7 cellular contexts compared by ENCODE assay signal in the genomic region with DNA sequence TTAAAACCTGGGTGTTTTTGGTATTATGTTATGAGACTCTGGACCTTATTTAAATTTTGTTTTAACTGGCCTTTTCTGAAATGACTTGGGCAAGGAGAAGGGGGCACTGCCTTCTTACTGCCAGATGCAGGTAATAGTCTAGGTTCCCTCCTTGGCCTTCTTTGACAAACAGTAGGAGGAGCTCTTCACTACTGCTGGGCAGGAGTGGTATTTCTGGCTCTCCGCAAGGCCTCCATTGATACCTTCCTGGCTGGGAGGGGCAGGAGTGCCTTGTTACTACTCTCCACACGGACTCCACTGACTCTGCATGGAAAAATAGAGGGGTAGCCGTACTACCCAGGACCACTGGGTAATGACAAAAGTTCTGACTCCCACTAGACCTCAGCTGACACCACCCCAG.
DNase-seq lines count a peak whose midpoint lies in the region; ATAC-seq, FAIRE-seq and TF ChIP-seq lines count a peak whose summit lies in the region.
"Not testable (repeated sequence)": the region's sequence is repeated elsewhere in the genome, so short reads cannot be mapped to it uniquely, and the experiment has no call there.

No MANE protein-coding gene starts in this region.

- ATAC-seq in GM23338 (peak; percentile 100), K562 (peak; percentile 83), heart right ventricle (peak in 5 of 8 donors; percentile 38 to 86 (median 83)), left lobe of liver (peak; percentile 42), upper lobe of right lung (peak; percentile 37)
- not testable (repeated sequence) for ATAC-seq in PC-3

- intact Hi-C loops in PC-3 (cut with micrococcal nuclease); K562 (cut with micrococcal nuclease); heart right ventricle (cut with DNase I); upper lobe of right lung (cut with DNase I): not testable (repeated sequence)

- H3K27ac ChIP-seq in GM23338 (ENCODE audit: low read depth); PC-3 (ENCODE audit: low read length); K562 (ENCODE audit: extremely low read depth, low read depth, low read length); heart right ventricle; upper lobe of right lung: not testable (repeated sequence)

- H3K27me3 Mint-ChIP-seq in GM23338 (ENCODE audit: insufficient read depth, low read depth, poor library complexity); endothelial cell (ENCODE audit: unreplicated experiment): not testable (repeated sequence)

- TF ChIP-seq RAD21 in K562 (CRISPR knock-in tag; conservative IDR thresholded peaks at IDR 0.05 in 1 of 2, IDR thresholded peaks at IDR 0.05 in 1 of 2), result not testable (repeated sequence)

- H3K9me1 ChIP-seq in K562 (ENCODE audit: control insufficient read depth, insufficient read depth, low read length), result not testable (repeated sequence)

- H3K9me2 ChIP-seq in GM23338 (ENCODE audit: insufficient read depth); PC-3 (replicated peaks; ENCODE audit: low read length): not testable (repeated sequence)

- not testable (repeated sequence) for H3K9me3 Mint-ChIP-seq in GM23338; endothelial cell (ENCODE audit: unreplicated experiment)

- not testable (repeated sequence) for H3K4me1 ChIP-seq in GM23338 (ENCODE audit: insufficient read depth); PC-3 (ENCODE audit: insufficient read depth, low read length); K562 (replicated peaks in 1 of 2; ENCODE audit: control insufficient read depth in 2 of 2, insufficient read depth in 2 of 2, low read length in 2 of 2); heart right ventricle; upper lobe of right lung

- not testable (repeated sequence) for H3K4me1 Mint-ChIP-seq in GM23338; endothelial cell (ENCODE audit: unreplicated experiment)

- CTCF ChIA-PET in PC-3 (lab: Charles Lee); K562 (lab: Yijun Ruan, JAX; ENCODE audit: low intra/inter-chr PET ratio): not testable (repeated sequence)

- H2AFZ ChIP-seq in GM23338; PC-3 (ENCODE audit: low read length); K562 (ENCODE audit: low read depth, low read length): not testable (repeated sequence)

- DNase-seq in GM23338 (ENCODE audit: low spot score); PC-3; K562 (ENCODE audit: extremely low read depth in 1 of 4, low spot score in 3 of 4); heart right ventricle; left lobe of liver (ENCODE audit: low spot score); upper lobe of right lung: not testable (repeated sequence)
- peak; percentile 16 for DNase-seq in endothelial cell (ENCODE audit: low spot score)

- POLR2A ChIA-PET in PC-3 (lab: Charles Lee; ENCODE audit: unreplicated experiment); K562 (lab: Yijun Ruan, JAX): not testable (repeated sequence)

- not testable (repeated sequence) for H3K36me3 Mint-ChIP-seq in GM23338 (ENCODE audit: low read depth); endothelial cell (ENCODE audit: low read depth, unreplicated experiment)

- TF ChIP-seq CTCF in GM23338 (conservative IDR thresholded peaks at IDR 0.05; ENCODE audit: low read depth in 2 of 2) (peak in 1 of 2 experiments; percentile 55; a peak in 2 of 4 replicates), PC-3 (conservative IDR thresholded peaks at IDR 0.05; ENCODE audit: low read depth, low read length) (0 out of 2 replicates have a peak, but pooled peaks have one; percentile 8), K562 (IDR thresholded peaks at IDR 0.05 in 2 of 3, conservative IDR thresholded peaks at IDR 0.05 in 1 of 3; ENCODE audit: insufficient read depth in 2 of 3, low read depth in 1 of 3, low read length in 3 of 3) (peak in 2 of 3 experiments; percentile 14 to 16; a peak in 1 of 6 replicates), heart right ventricle (IDR thresholded peaks at IDR 0.05) (peak in 5 of 9 donors; percentile 12 to 36 (median 32))
- not testable (repeated sequence) for TF ChIP-seq CTCF in endothelial cell (IDR thresholded peaks at IDR 0.05; ENCODE audit: unreplicated experiment); upper lobe of right lung (IDR thresholded peaks at IDR 0.05)

- not testable (repeated sequence) for H3K4me2 ChIP-seq in GM23338; PC-3 (ENCODE audit: low read length); K562 (ENCODE audit: insufficient read depth, low read length)

- BruUV-seq in PC-3 (replicated peaks; lab: Mats Ljungman, UMichigan); K562 (replicated peaks; lab: Mats Ljungman, UMichigan): not testable (repeated sequence)

- in situ Hi-C loops in K562 (cut with MboI), result not testable (repeated sequence)

- not testable (repeated sequence) for H3K27me3 ChIP-seq in GM23338 (ENCODE audit: insufficient read depth); PC-3 (ENCODE audit: low read length); K562 (ENCODE audit: control insufficient read depth in 2 of 2, insufficient read depth in 2 of 2, low read length in 2 of 2); heart right ventricle; upper lobe of right lung

- not testable (repeated sequence) for FAIRE-seq in K562 (lab: Jason Lieb, UNC)

- H3K4me3 ChIP-seq in GM23338; PC-3 (ENCODE audit: low read length); K562; heart right ventricle; upper lobe of right lung: not testable (repeated sequence)

- H4K20me1 ChIP-seq in GM23338 (replicated peaks; ENCODE audit: insufficient read depth); PC-3 (ENCODE audit: low read length); K562 (replicated peaks; ENCODE audit: control insufficient read depth, insufficient read depth, low read length): not testable (repeated sequence)

- TF ChIP-seq EP300 in K562 (IDR thresholded peaks at IDR 0.05; ENCODE audit: low read length), result not testable (repeated sequence)

- not testable (repeated sequence) for H3K9me3 ChIP-seq in PC-3 (ENCODE audit: low read length); K562 (replicated peaks; ENCODE audit: control insufficient read depth, insufficient read depth, low read depth, low read length); heart right ventricle; upper lobe of right lung

- H3K27ac Mint-ChIP-seq in GM23338; endothelial cell (ENCODE audit: unreplicated experiment): not testable (repeated sequence)

- H3K79me2 ChIP-seq in GM23338 (replicated peaks; ENCODE audit: insufficient read depth); PC-3 (ENCODE audit: low read length); K562 (ENCODE audit: control insufficient read depth, insufficient read depth, low read length): not testable (repeated sequence)

- H3K9ac ChIP-seq in PC-3 (ENCODE audit: low read length); K562 (ENCODE audit: insufficient read depth in 1 of 2, low read depth in 2 of 2, low read length in 2 of 2): not testable (repeated sequence)

- not testable (repeated sequence) for H3K36me3 ChIP-seq in GM23338 (ENCODE audit: insufficient read depth); PC-3 (ENCODE audit: low read depth, low read length); K562 (ENCODE audit: control insufficient read depth, insufficient read depth, low read length); heart right ventricle; upper lobe of right lung

- TF ChIP-seq POLR2A in K562 (conservative IDR thresholded peaks at IDR 0.05), result not testable (repeated sequence)

- WGBS in K562 (ENCODE audit: insufficient coverage, low coverage, missing lambda C conversion rate), result no CpG with 5 or more reads among the region's 3 CpGs
- 43 to 73% methylated on average over 1 of the region's 3 CpGs for WGBS in heart right ventricle, 2 donors

- not testable (repeated sequence) for H3K4me3 Mint-ChIP-seq in GM23338; endothelial cell (ENCODE audit: unreplicated experiment)

- not testable (repeated sequence) for H3F3A ChIP-seq in GM23338 (replicated peaks; ENCODE audit: low read depth); PC-3 (ENCODE audit: low read length, unreplicated experiment)
